In genomic region chr10:58404001-58404400, GRCh38 we compare ENCODE assay signal across 22 cellular contexts. TPM values are rescaled to one million over a fixed set of nuclear protein-coding genes. Genes with fewer than 3 reads are reported as not detected.
DNase-seq lines count a peak whose midpoint lies in the region; ATAC-seq, FAIRE-seq and TF ChIP-seq lines count a peak whose summit lies in the region.
"Had no signal": no experiment of that assay in that cellular context is flagged by ENCODE, and none has a peak within 500 bp of the region (broad histone marks: within the 10 kb centered on the region; RNA-seq: fewer than 3 reads in every experiment).

No MANE protein-coding gene starts in this region.

- DNase-seq in H54 (ENCODE audit: insufficient read length, low spot score): no peak
- DNase-seq in MV-4-11 (lab: John Stamatoyannopoulos, UW): peak; percentile 69
- DNase-seq in myocyte (ENCODE audit: low read depth): peak; percentile 34
- no peak for DNase-seq in anterior cingulate cortex (lab: John Stamatoyannopoulos, UW)
- DNase-seq in breast epithelium (ENCODE audit: low spot score in 2 of 2): no peak
- DNase-seq in NCI-H1048 (lab: John Stamatoyannopoulos, UW): no peak
- DNase-seq: 8988T; AML-193; Caco-2; Calu3; CD4-positive, alpha-beta T cell; CD8-positive, alpha-beta T cell; DMS79 treated with DMSO at 0.1 percent for 48 hours; GF-D8 had no signal

- H3K36me3 ChIP-seq in breast epithelium: no peaks in the 10 kb centered on the region

- FAIRE-seq in H54 (lab: Jason Lieb, UNC): peak; percentile 33
- FAIRE-seq: A204.1, D721Med, G401.6, GM12891, GM19239 had no signal

- TF ChIP-seq POLR2A in H54 (IDR thresholded peaks at IDR 0.05; ENCODE audit: low read depth, low read length) (no peak), breast epithelium (IDR thresholded peaks at IDR 0.05) (no peak)

- H3K4me3 ChIP-seq in breast epithelium: no peak overlapping the region
- H3K4me3 ChIP-seq: BLaER1 treated with 17β-estradiol and CSF1 and Interleukin-3, amounts not matched to agents 10 nM and 100 nM had no signal

- no peaks in the 10 kb centered on the region for H3K27me3 ChIP-seq in breast epithelium
- H3K27me3 ChIP-seq: BLaER1 treated with 17β-estradiol and CSF1 and Interleukin-3, amounts not matched to agents 10 nM and 100 nM had no signal

- no peak for TF ChIP-seq CTCF in breast epithelium (IDR thresholded peaks at IDR 0.05)

- no peak for ATAC-seq in HG02970 (IDR thresholded peaks at IDR 0.05; ENCODE audit: low FRiP score, unreplicated experiment)
- ATAC-seq: CD8-positive, alpha-beta T cell had no signal

- no peaks in the 10 kb centered on the region for H3K9me3 ChIP-seq in breast epithelium
- H3K9me3 ChIP-seq: BLaER1 treated with 17β-estradiol and CSF1 and Interleukin-3, amounts not matched to agents 10 nM and 100 nM; Caco-2 had no signal

- intact Hi-C loops in breast epithelium (cut with DNase I; ENCODE audit: low total_unique reads): no loop called here

- H3K4me1 ChIP-seq in breast epithelium: no peaks in the 10 kb centered on the region
- H3K4me1 ChIP-seq: BLaER1 treated with 17β-estradiol and CSF1 and Interleukin-3, amounts not matched to agents 10 nM and 100 nM had no signal

- H3K27ac ChIP-seq in breast epithelium: no peak overlapping the region
- H3K27ac ChIP-seq: BLaER1 treated with 17β-estradiol and CSF1 and Interleukin-3, amounts not matched to agents 10 nM and 100 nM; C4-2B had no signal

RNA-seq across cellular contexts. Expression of gene TFAM, which starts 18.8 kb away (rescaled TPM):
- total RNA-seq in myocyte: 17.7 and 22.1 TPM in 2 replicates
- 9.4 TPM for polyA plus RNA-seq in myocyte (2012)
- 10 to 100 TPM; 15.8 to 30.1 (median 22.3) TPM for total RNA-seq in breast epithelium

Comparison
In these comparisons a context has a peak if more than half of its experiments do, and no peak if none do; other contexts are left out.
1. DNase-seq: peak in MV-4-11 (single experiment) and myocyte (single experiment); none in H54 (single experiment), anterior cingulate cortex (0 of 58), breast epithelium (0 of 2) and NCI-H1048 (single experiment).